20 cellular contexts compared by ENCODE assay signal in the genomic region with DNA sequence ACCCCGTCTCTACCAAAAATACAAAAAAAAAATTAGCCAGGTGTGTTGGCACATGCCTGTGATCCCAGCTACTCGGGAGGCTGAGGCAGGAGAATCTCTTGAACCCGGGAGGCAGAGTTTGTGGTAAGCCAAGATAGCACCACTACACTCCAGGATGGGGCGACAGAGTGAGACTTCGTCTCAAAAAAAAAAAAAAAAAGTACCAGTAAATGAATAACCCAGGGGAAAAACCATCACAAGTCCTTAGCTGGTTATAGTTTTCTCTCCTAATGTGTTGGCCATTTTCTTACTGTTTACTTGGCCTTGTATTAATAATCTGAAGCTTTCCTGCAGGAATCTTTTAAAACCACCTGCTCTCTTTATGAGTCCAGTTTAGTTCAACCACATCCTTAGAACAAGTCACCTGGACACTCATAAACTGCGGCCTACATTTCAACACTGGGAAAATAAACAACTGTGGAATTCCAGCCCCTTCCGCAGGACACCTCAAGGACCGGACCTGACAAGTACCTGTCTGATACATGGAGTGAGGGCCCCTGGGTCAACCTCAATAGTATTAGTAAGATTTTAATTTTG.
"Had no signal": no experiment of that assay in that cellular context is flagged by ENCODE, and none has a peak within 500 bp of the region (broad histone marks: within the 10 kb centered on the region; RNA-seq: fewer than 3 reads in every experiment).

No MANE protein-coding gene starts in this region.

- H3K79me2 ChIP-seq: parathyroid adenoma had no signal

- H3K4me1 ChIP-seq: left ventricle myocardium inferior, parathyroid adenoma had no signal

- H2AFZ ChIP-seq: parathyroid adenoma had no signal

- DNase-seq: activated naive CD4-positive, alpha-beta T cell; activated naive CD8-positive, alpha-beta T cell treated with anti-CD3 and anti-CD28 coated beads for 36 hours; activated T-cell treated with anti-CD3 and anti-CD28 coated beads, Interleukin-2, amount 50 U/mL, for 1 hour; central memory CD4-positive, alpha-beta T cell; dermis blood vessel endothelial cell; effector CD8-positive, alpha-beta T cell; erythroblast; foreskin fibroblast; heart right ventricle; kidney; left ventricle myocardium inferior; nucleus accumbens; retina; stimulated activated CD4-positive, alpha-beta T cell treated with anti-CD3 and anti-CD28 coated beads, Interleukin-4, amount 100 ng/mL, for 24 hours; stimulated activated naive CD8-positive, alpha-beta T cell treated with anti-CD3 and anti-CD28 coated beads, Interleukin-15, Interleukin-2, amounts not matched to agents 100 U/mL and 50 U/mL, for 24 hours; T-helper 9 cell; upper lobe of left lung had no signal

- H3K4me3 ChIP-seq: heart right ventricle, left ventricle myocardium inferior, upper lobe of left lung had no signal

- H3K9ac ChIP-seq: parathyroid adenoma had no signal

- H3K27me3 ChIP-seq: heart right ventricle, upper lobe of left lung had no signal

- H3K9me3 ChIP-seq: heart right ventricle, left ventricle myocardium inferior, upper lobe of left lung had no signal

- FAIRE-seq: astrocyte, kidney had no signal

- H3K27ac ChIP-seq: heart right ventricle, left ventricle myocardium inferior, parathyroid adenoma, upper lobe of left lung had no signal

- ATAC-seq: stimulated activated naive CD8-positive, alpha-beta T cell treated with anti-CD3 and anti-CD28 coated beads, Interleukin-15, Interleukin-2, amounts not matched to agents 100 U/mL and 50 U/mL, for 24 hours; WTC11 had no signal
